Comparison of ENCODE assay signal across 1 cellular context in genomic region chr6:120173250-120173649, GRCh38.
TF ChIP-seq lines count a peak whose summit lies in the region.

No MANE protein-coding gene starts in this region.

TF ChIP-seq in GM23338, 12 proteins besides CTCF, POLR2A, EP300 and RAD21 (continued from another document):
- no peak for TF ChIP-seq REST (IDR thresholded peaks at IDR 0.05; ENCODE audit: unreplicated experiment)
- no peak for TF ChIP-seq ETS1 (IDR thresholded peaks at IDR 0.05)
- TF ChIP-seq ZNF331 (CRISPR knock-in tag; IDR thresholded peaks at IDR 0.05; ENCODE audit: low read depth) = no peak
- TF ChIP-seq POLR2AphosphoS5 (IDR thresholded peaks at IDR 0.05; ENCODE audit: low read depth) = no peak
- no peak for TF ChIP-seq CREB1 (CRISPR knock-in tag; IDR thresholded peaks at IDR 0.05; ENCODE audit: low read depth)
- no peak for TF ChIP-seq JUNB (IDR thresholded peaks at IDR 0.05; ENCODE audit: unreplicated experiment)
- no peak for TF ChIP-seq STAT1 (IDR thresholded peaks at IDR 0.05; ENCODE audit: unreplicated experiment)
- TF ChIP-seq EZH2phosphoT487 (IDR thresholded peaks at IDR 0.05; ENCODE audit: unreplicated experiment) = no peak
TF ChIP-seq in GM23338: peak in this region for 0.
